In genomic region chr18:31572368-31572767, GRCh38 we compare ENCODE assay signal across 21 cellular contexts. TPM values are rescaled to one million over a fixed set of nuclear protein-coding genes. Genes with fewer than 3 reads are reported as not detected.
DNase-seq lines count a peak whose midpoint lies in the region; ATAC-seq and TF ChIP-seq lines count a peak whose summit lies in the region.
"Had no signal": no experiment of that assay in that cellular context is flagged by ENCODE, and none has a peak within 500 bp of the region (broad histone marks: within the 10 kb centered on the region; RNA-seq: fewer than 3 reads in every experiment).

No MANE protein-coding gene starts in this region.

- H2BK15ac ChIP-seq in H9 (ENCODE audit: low read depth, low read length), result no peak overlapping the region

- H3K36me3 Mint-ChIP-seq in H9 (ENCODE audit: insufficient read depth in 1 of 3, low read depth in 3 of 3) (no peaks in the 10 kb centered on the region), brain (no peaks in the 10 kb centered on the region)

- H4K20me1 ChIP-seq in H9 (ENCODE audit: control insufficient read depth, insufficient read depth, insufficient read length), result no peaks in the 10 kb centered on the region

- no CpG with 5 or more reads among the region's 9 CpGs for WGBS in H9 (ENCODE audit: extremely low coverage, insufficient read length, low lambda C conversion rate)

- H3T11ph ChIP-seq in H9 (ENCODE audit: low read length), result no peak overlapping the region

- H3K27me3 Mint-ChIP-seq in H9 (ENCODE audit: low read depth) (no peaks in the 10 kb centered on the region; the same call in 1 of the 2 replicates), brain (no peaks in the 10 kb centered on the region)

- H2BK5ac ChIP-seq in H9 (ENCODE audit: insufficient read length, low read length), result no peak overlapping the region

- H3K4ac ChIP-seq in H9 (ENCODE audit: low read depth, low read length), result no peak overlapping the region

- H3K79me2 ChIP-seq in H9 (ENCODE audit: insufficient read depth, low read length) (no peaks in the 10 kb centered on the region), parathyroid adenoma (no peaks in the 10 kb centered on the region)

- H3K4me2 ChIP-seq in H9 (ENCODE audit: insufficient read depth, insufficient read length, low read length), result no peak overlapping the region
- H3K4me2 ChIP-seq in parathyroid adenoma (ENCODE audit: low read length), result no peak overlapping the region

- no peak overlapping the region for H3K27ac ChIP-seq in H9 (ENCODE audit: insufficient read length, low read depth, low read length)
- H3K27ac ChIP-seq in parathyroid adenoma, result peak overlapping the region; percentile 45

- H4K91ac ChIP-seq in H9 (ENCODE audit: insufficient read length, low read depth, low read length), result no peak overlapping the region

- H2AFZ ChIP-seq in H9 (ENCODE audit: low read length), result peak overlapping the region; percentile 43
- H2AFZ ChIP-seq in parathyroid adenoma, result peak overlapping the region; percentile 67

- no peaks in the 10 kb centered on the region for H3K9me3 ChIP-seq in H9 (ENCODE audit: control insufficient read depth, low read depth, low read length)
- H3K9me3 ChIP-seq in parathyroid adenoma (ENCODE audit: control insufficient read depth, low read length), result no peaks in the 10 kb centered on the region
- H3K9me3 ChIP-seq: BE2C, HAP-1 had no signal

- H3K4me3 Mint-ChIP-seq in H9, result no peak overlapping the region
- no peak overlapping the region for H3K4me3 Mint-ChIP-seq in brain

- no peak overlapping the region for H3K56ac ChIP-seq in H9 (ENCODE audit: insufficient read length, low read depth, low read length)

- H3K4me1 ChIP-seq in H9 (ENCODE audit: insufficient read depth, low read length), result no peaks in the 10 kb centered on the region
- peaks cover 39% of the 10 kb centered on the region for H3K4me1 ChIP-seq in parathyroid adenoma
- H3K4me1 ChIP-seq: BE2C, HAP-1 had no signal

- peak overlapping the region; percentile 80; the same call in 1 of the 2 replicates for H3K14ac ChIP-seq in H9 (ENCODE audit: insufficient read depth, low read length)

- ATAC-seq in left lobe of liver, result peak; percentile 53
- ATAC-seq: Panc1 had no signal

- H3K36me3 ChIP-seq in parathyroid adenoma (ENCODE audit: control insufficient read depth, insufficient read depth, low read length), result no peaks in the 10 kb centered on the region
- H3K36me3 ChIP-seq: BE2C, HAP-1 had no signal

- H3K4me1 Mint-ChIP-seq in H9, result peaks cover 8 to 9% of the 10 kb centered on the region in 2 experiments
- peaks cover 19% of the 10 kb centered on the region for H3K4me1 Mint-ChIP-seq in brain

- H3K27me3 ChIP-seq in H9 (ENCODE audit: insufficient read depth, low read length) (no peaks in the 10 kb centered on the region), parathyroid adenoma (ENCODE audit: control insufficient read depth, insufficient read depth, low read length) (no peaks in the 10 kb centered on the region)
- H3K27me3 ChIP-seq: BE2C had no signal

- no peak for TF ChIP-seq CTCF in H9 (conservative IDR thresholded peaks at IDR 0.05)
- no peak for TF ChIP-seq CTCF in brain (conservative IDR thresholded peaks at IDR 0.05)
- no peak for TF ChIP-seq CTCF in parathyroid adenoma (IDR thresholded peaks at IDR 0.05)

- no peak overlapping the region for H4K5ac ChIP-seq in H9 (ENCODE audit: insufficient read length, low read depth, low read length)

- no peak overlapping the region for H3K18ac ChIP-seq in H9 (ENCODE audit: insufficient read length, low read depth, low read length)

- H2AK5ac ChIP-seq in H9 (ENCODE audit: insufficient read length, low read length), result no peak overlapping the region

- H3K4me3 ChIP-seq in parathyroid adenoma (ENCODE audit: low read depth, low read length), result no peak overlapping the region
- H3K4me3 ChIP-seq: HAP-1 had no signal

- no peak for DNase-seq in H9
- DNase-seq in left lobe of liver (ENCODE audit: low spot score), result no peak
- DNase-seq in 8988T, result no peak
- no peak for DNase-seq in NOMO-1 treated with dmso at 0.1 percent for 144 hours (lab: John Stamatoyannopoulos, UW; ENCODE audit: unreplicated experiment)
- no peak for DNase-seq in activated CD4-positive, alpha-beta T cell treated with anti-CD3 and anti-CD28 coated beads, Interleukin-2, amount 50 U/mL, for 1 hour
- DNase-seq in effector CD4-positive, alpha-beta T cell, result no peak
- DNase-seq: BE2C, DMS 273 treated with DMSO at 0.1 percent for 48 hours, DMS79 treated with DMSO at 0.1 percent for 48 hours, KBM-7, MM.1S, NCI-H1092, NCI-H1436, NCI-H187 treated with DMSO at 0.1 percent for 48 hours, NCI-H2107 had no signal

- H2BK12ac ChIP-seq in H9 (ENCODE audit: insufficient read length, low read depth, low read length), result no peak overlapping the region

- H3K9me3 Mint-ChIP-seq in H9 (no peaks in the 10 kb centered on the region; a peak in 1 of 5 replicates), brain (no peaks in the 10 kb centered on the region)

- H3K79me1 ChIP-seq in H9 (ENCODE audit: insufficient read depth, low read depth, low read length, poor library complexity, severe bottlenecking), result no peaks in the 10 kb centered on the region

- H4K8ac ChIP-seq in H9 (replicated peaks; ENCODE audit: insufficient read length, low read depth, low read length), result no peak overlapping the region

- H3K23me2 ChIP-seq in H9 (ENCODE audit: insufficient read length, low read depth, low read length, poor library complexity, severe bottlenecking), result no peaks in the 10 kb centered on the region

- no peak overlapping the region for H3K23ac ChIP-seq in H9 (ENCODE audit: insufficient read length, low read depth, low read length)

- no peak overlapping the region for H3K27ac Mint-ChIP-seq in H9
- H3K27ac Mint-ChIP-seq in brain, result peak overlapping the region in 3 of 5 experiments; percentile 73 to 91 (median 81)

- H2BK20ac ChIP-seq in H9 (ENCODE audit: low read depth, low read length, poor library complexity, severe bottlenecking), result no peak overlapping the region

- no peak overlapping the region for H2BK120ac ChIP-seq in H9 (ENCODE audit: low read depth, low read length, poor library complexity, severe bottlenecking)

- H3K9ac ChIP-seq in H9 (ENCODE audit: extremely low read depth, insufficient read length, low read length), result no peak overlapping the region
- no peak overlapping the region for H3K9ac ChIP-seq in parathyroid adenoma

RNA-seq across cellular contexts. Expression of gene TTR, which starts 19.3 kb away (rescaled TPM):
- total RNA-seq in H9 (2021), result not detected in 2 replicates
- 2.4 TPM for polyA plus RNA-seq in brain (ENCODE audit: insufficient read depth, low read depth, low replicate concordance)
- 4,291 TPM for total RNA-seq in left lobe of liver
- total RNA-seq: A673, NCI-H460 had no signal

Comparison
In these comparisons a context has a peak if more than half of its experiments do, and no peak if none do; other contexts are left out.
1. H3K27ac Mint-ChIP-seq: peak in brain (3 of 5); none in H9 (0 of 3).
2. RNA of gene TTR, which starts 19.3 kb away (total RNA-seq): 4,291 TPM in left lobe of liver (single experiment); not detected in H9; every median in the first group is over 1,000 times any median in the second.